ENCODE assay signal across 2 cellular contexts in genomic region chr19:19321143-19321577, GRCh38.
TF ChIP-seq lines count a peak whose summit lies in the region.

No MANE protein-coding gene starts in this region.

TF ChIP-seq in SK-N-SH treated with all-trans-retinoic acid at 6 μM for 48 hours, 23 proteins besides CTCF, POLR2A, EP300 and RAD21 (continued from another document):
- TF ChIP-seq, protein P1, sequence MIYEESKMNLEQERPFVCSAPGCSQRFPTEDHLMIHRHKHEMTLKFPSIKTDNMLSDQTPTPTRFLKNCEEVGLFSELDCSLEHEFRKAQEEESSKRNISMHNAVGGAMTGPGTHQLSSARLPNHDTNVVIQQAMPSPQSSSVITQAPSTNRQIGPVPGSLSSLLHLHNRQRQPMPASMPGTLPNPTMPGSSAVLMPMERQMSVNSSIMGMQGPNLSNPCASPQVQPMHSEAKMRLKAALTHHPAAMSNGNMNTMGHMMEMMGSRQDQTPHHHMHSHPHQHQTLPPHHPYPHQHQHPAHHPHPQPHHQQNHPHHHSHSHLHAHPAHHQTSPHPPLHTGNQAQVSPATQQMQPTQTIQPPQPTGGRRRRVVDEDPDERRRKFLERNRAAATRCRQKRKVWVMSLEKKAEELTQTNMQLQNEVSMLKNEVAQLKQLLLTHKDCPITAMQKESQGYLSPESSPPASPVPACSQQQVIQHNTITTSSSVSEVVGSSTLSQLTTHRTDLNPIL (CRISPR knock-in tag; IDR thresholded peaks at IDR 0.05; ENCODE audit: low read depth): no peak
- TF ChIP-seq, protein P2, sequence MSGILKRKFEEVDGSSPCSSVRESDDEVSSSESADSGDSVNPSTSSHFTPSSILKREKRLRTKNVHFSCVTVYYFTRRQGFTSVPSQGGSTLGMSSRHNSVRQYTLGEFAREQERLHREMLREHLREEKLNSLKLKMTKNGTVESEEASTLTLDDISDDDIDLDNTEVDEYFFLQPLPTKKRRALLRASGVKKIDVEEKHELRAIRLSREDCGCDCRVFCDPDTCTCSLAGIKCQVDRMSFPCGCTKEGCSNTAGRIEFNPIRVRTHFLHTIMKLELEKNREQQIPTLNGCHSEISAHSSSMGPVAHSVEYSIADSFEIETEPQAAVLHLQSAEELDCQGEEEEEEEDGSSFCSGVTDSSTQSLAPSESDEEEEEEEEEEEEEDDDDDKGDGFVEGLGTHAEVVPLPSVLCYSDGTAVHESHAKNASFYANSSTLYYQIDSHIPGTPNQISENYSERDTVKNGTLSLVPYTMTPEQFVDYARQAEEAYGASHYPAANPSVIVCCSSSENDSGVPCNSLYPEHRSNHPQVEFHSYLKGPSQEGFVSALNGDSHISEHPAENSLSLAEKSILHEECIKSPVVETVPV (CRISPR knock-in tag; IDR thresholded peaks at IDR 0.05): no peak
- TF ChIP-seq ZNF70 (CRISPR knock-in tag; IDR thresholded peaks at IDR 0.05): no peak
- TF ChIP-seq, protein P3, sequence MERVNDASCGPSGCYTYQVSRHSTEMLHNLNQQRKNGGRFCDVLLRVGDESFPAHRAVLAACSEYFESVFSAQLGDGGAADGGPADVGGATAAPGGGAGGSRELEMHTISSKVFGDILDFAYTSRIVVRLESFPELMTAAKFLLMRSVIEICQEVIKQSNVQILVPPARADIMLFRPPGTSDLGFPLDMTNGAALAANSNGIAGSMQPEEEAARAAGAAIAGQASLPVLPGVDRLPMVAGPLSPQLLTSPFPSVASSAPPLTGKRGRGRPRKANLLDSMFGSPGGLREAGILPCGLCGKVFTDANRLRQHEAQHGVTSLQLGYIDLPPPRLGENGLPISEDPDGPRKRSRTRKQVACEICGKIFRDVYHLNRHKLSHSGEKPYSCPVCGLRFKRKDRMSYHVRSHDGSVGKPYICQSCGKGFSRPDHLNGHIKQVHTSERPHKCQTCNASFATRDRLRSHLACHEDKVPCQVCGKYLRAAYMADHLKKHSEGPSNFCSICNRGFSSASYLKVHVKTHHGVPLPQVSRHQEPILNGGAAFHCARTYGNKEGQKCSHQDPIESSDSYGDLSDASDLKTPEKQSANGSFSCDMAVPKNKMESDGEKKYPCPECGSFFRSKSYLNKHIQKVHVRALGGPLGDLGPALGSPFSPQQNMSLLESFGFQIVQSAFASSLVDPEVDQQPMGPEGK (CRISPR knock-in tag; IDR thresholded peaks at IDR 0.05; ENCODE audit: borderline replicate concordance): no peak
- TF ChIP-seq SNAI2 (CRISPR knock-in tag; IDR thresholded peaks at IDR 0.05): no peak
- no peak for TF ChIP-seq PPARA (CRISPR knock-in tag; IDR thresholded peaks at IDR 0.05; ENCODE audit: borderline replicate concordance)
- no peak for TF ChIP-seq ZC3H10 (CRISPR knock-in tag; IDR thresholded peaks at IDR 0.05)
- no peak for TF ChIP-seq ZFP30 (CRISPR knock-in tag; IDR thresholded peaks at IDR 0.05)
- TF ChIP-seq ARNTL (CRISPR knock-in tag; IDR thresholded peaks at IDR 0.05; ENCODE audit: borderline replicate concordance, low read depth): no peak
- TF ChIP-seq OSR1 (CRISPR knock-in tag; IDR thresholded peaks at IDR 0.05): no peak
- no peak for TF ChIP-seq TSHZ2 (CRISPR knock-in tag; IDR thresholded peaks at IDR 0.05)
- no peak for TF ChIP-seq ISL1 (CRISPR knock-in tag; IDR thresholded peaks at IDR 0.05)
- TF ChIP-seq, protein P4, sequence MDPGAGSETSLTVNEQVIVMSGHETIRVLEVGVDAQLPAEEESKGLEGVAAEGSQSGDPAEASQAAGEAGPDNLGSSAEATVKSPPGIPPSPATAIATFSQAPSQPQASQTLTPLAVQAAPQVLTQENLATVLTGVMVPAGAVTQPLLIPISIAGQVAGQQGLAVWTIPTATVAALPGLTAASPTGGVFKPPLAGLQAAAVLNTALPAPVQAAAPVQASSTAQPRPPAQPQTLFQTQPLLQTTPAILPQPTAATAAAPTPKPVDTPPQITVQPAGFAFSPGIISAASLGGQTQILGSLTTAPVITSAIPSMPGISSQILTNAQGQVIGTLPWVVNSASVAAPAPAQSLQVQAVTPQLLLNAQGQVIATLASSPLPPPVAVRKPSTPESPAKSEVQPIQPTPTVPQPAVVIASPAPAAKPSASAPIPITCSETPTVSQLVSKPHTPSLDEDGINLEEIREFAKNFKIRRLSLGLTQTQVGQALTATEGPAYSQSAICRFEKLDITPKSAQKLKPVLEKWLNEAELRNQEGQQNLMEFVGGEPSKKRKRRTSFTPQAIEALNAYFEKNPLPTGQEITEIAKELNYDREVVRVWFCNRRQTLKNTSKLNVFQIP (CRISPR knock-in tag; IDR thresholded peaks at IDR 0.05; ENCODE audit: borderline replicate concordance, low read depth): no peak
- TF ChIP-seq TCF4 (CRISPR knock-in tag; IDR thresholded peaks at IDR 0.05; ENCODE audit: borderline replicate concordance): no peak
- no peak for TF ChIP-seq ZNF8 (CRISPR knock-in tag; IDR thresholded peaks at IDR 0.05)
- TF ChIP-seq CSDC2 (CRISPR knock-in tag; IDR thresholded peaks at IDR 0.05): no peak
- TF ChIP-seq GLIS3 (CRISPR knock-in tag; IDR thresholded peaks at IDR 0.05): no peak
- no peak for TF ChIP-seq BACH2 (CRISPR knock-in tag; IDR thresholded peaks at IDR 0.05; ENCODE audit: borderline replicate concordance)
- no peak for TF ChIP-seq RARB (CRISPR knock-in tag; IDR thresholded peaks at IDR 0.05)
TF ChIP-seq in SK-N-SH treated with all-trans-retinoic acid at 6 μM for 48 hours: peak in this region for 0.

TF ChIP-seq in endothelial cell of umbilical vein, 7 proteins besides CTCF, POLR2A, EP300 and RAD21 (continued from another document):
- TF ChIP-seq EZH2 (IDR thresholded peaks at IDR 0.05; ENCODE audit: borderline replicate concordance, low read depth, low read length, severe bottlenecking) (no peak), GATA2 (IDR thresholded peaks at IDR 0.05; ENCODE audit: insufficient read depth, insufficient read length, low read depth, low read length) (no peak), JUN (IDR thresholded peaks at IDR 0.05; ENCODE audit: borderline replicate concordance, insufficient read depth, insufficient read length, low read depth) (no peak), FOS (IDR thresholded peaks at IDR 0.05; ENCODE audit: borderline replicate concordance, insufficient read depth, low read length) (no peak)
